27 cellular contexts compared by ENCODE assay signal in genomic region chr13:47990427-47990826, GRCh38.
"Had no signal": no experiment of that assay in that cellular context is flagged by ENCODE, and none has a peak within 500 bp of the region (broad histone marks: within the 10 kb centered on the region; RNA-seq: fewer than 3 reads in every experiment).

No MANE protein-coding gene starts in this region.

- H3K27ac ChIP-seq: adrenal gland, body of pancreas, epithelial cell of prostate, esophagus squamous epithelium, gastroesophageal sphincter had no signal

- H3K4me1 ChIP-seq: adrenal gland, body of pancreas, esophagus squamous epithelium, gastroesophageal sphincter had no signal

- DNase-seq: activated CD4-positive, alpha-beta memory T cell treated with anti-CD3 and anti-CD28 coated beads for 36 hours; activated CD4-positive, alpha-beta T cell treated with anti-CD3 and anti-CD28 coated beads for 36 hours; activated CD4-positive, alpha-beta T cell treated with anti-CD3 and anti-CD28 coated beads, Interleukin-2, amount 10 ng/mL, durations not matched to agents 24 days and 14 days; activated CD4-positive, CD25-positive, alpha-beta regulatory T cell; activated CD4-positive, CD25-positive, alpha-beta regulatory T cell treated with anti-CD3 and anti-CD28 coated beads, Interleukin-2, amount 50 U/mL, for 72 hours; activated CD8-positive, alpha-beta memory T cell treated with anti-CD3 and anti-CD28 coated beads, Interleukin-2, amount 10 ng/mL, durations not matched to agents 7 days and 5 days; activated CD8-positive, alpha-beta memory T cell treated with anti-CD3 and anti-CD28 coated beads, Interleukin-2, amount 50 U/mL, for 4 hours; activated CD8-positive, alpha-beta T cell treated with anti-CD3 and anti-CD28 coated beads, Interleukin-2, amount 10 ng/mL, durations not matched to agents 7 days and 5 days; activated effector memory CD4-positive, alpha-beta T cell treated with anti-CD3 and anti-CD28 coated beads, Interleukin-2, amount 50 U/mL, for 16 hours; activated naive CD4-positive, alpha-beta T cell treated with anti-CD3 and anti-CD28 coated beads for 36 hours; activated naive CD8-positive, alpha-beta T cell treated with anti-CD3 and anti-CD28 coated beads for 36 hours; activated naive CD8-positive, alpha-beta T cell treated with anti-CD3 and anti-CD28 coated beads, Interleukin-2, amount 50 U/mL, for 24 hours; activated T-cell treated with anti-CD3 and anti-CD28 coated beads, Interleukin-2, amount 50 U/mL, for 1 hour; activated T-cell treated with anti-CD3 and anti-CD28 coated beads, Interleukin-2, amount 50 U/mL, for 48 hours; adrenal gland; amygdala; aorta; body of pancreas; caudate nucleus; effector CD8-positive, alpha-beta T cell; esophagus squamous epithelium; foreskin melanocyte; SW 1271; T-cell; T1000 had no signal

- H3K4me3 ChIP-seq: adrenal gland, body of pancreas, esophagus squamous epithelium, gastroesophageal sphincter had no signal

- H3K27me3 ChIP-seq: adrenal gland, body of pancreas, esophagus squamous epithelium, gastroesophageal sphincter had no signal

- H3K9me3 ChIP-seq: adrenal gland, body of pancreas, esophagus squamous epithelium, gastroesophageal sphincter had no signal

- ATAC-seq: activated CD4-positive, alpha-beta T cell treated with anti-CD3 and anti-CD28 coated beads for 36 hours; activated CD8-positive, alpha-beta memory T cell treated with anti-CD3 and anti-CD28 coated beads, Interleukin-2, amount 10 ng/mL, durations not matched to agents 7 days and 5 days; activated CD8-positive, alpha-beta T cell treated with anti-CD3 and anti-CD28 coated beads, Interleukin-2, amount 10 ng/mL, durations not matched to agents 7 days and 5 days; activated naive CD8-positive, alpha-beta T cell treated with anti-CD3 and anti-CD28 coated beads, Interleukin-2, amount 50 U/mL, for 24 hours; body of pancreas; gastroesophageal sphincter; T-cell had no signal
